Comparison of ENCODE assay signal across 21 cellular contexts in the genomic region with DNA sequence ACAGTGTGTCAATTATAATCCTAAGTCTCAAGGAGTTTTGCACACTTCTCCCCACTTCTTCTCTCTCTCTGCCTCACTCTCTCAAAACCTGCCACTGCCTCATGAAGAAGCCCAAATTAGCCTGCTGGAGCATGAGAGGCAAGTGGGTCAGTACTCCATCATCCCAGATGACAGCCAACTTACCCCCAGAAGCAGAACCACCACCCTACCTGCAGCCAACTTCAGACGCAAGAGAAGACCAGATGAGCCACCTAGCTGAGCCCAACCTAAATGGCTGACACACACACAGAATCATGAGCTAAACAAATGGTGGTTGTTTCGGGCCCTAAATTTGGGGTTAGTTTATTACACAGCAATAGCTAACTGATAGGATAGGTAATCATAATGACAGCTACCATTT.
DNase-seq lines count a peak whose midpoint lies in the region; ATAC-seq and TF ChIP-seq lines count a peak whose summit lies in the region.
"Had no signal": no experiment of that assay in that cellular context is flagged by ENCODE, and none has a peak within 500 bp of the region (broad histone marks: within the 10 kb centered on the region; RNA-seq: fewer than 3 reads in every experiment).

No MANE protein-coding gene starts in this region.

- peak; percentile 54 for DNase-seq in right atrium auricular region (ENCODE audit: low spot score)
- DNase-seq in left cardiac atrium: no peak
- DNase-seq in activated B cell treated with CpG ODN at 0.5 μM for 24 hours: no peak
- DNase-seq in vagina (ENCODE audit: extremely low spot score in 2 of 2): peak; percentile 22 to 70
- DNase-seq in NCI-H2171 (lab: John Stamatoyannopoulos, UW): no peak
- no peak for DNase-seq in erythroblast (lab: John Stamatoyannopoulos, UW)
- DNase-seq: aorta; CD4-positive, alpha-beta T cell; central memory CD4-positive, alpha-beta T cell; DMS 273 treated with DMSO at 0.1 percent for 48 hours; IMR-90; mesenchymal stem cell; nucleus accumbens; RPMI8226; stimulated activated CD4-positive, alpha-beta T cell treated with anti-CD3 and anti-CD28 coated beads, Interleukin-12 subunit alpha, Interleukin-12 subunit beta, amount 100 ng/mL, for 4 hours; stimulated activated naive CD8-positive, alpha-beta T cell treated with anti-CD3 and anti-CD28 coated beads, Interleukin-15, amount 100 ng/mL, for 72 hours; T-helper 17 cell had no signal

- H3K9me3 ChIP-seq in right atrium auricular region (no peaks in the 10 kb centered on the region), neutrophil (no peaks in the 10 kb centered on the region), vagina (no peaks in the 10 kb centered on the region)
- H3K9me3 ChIP-seq: heart left ventricle, transverse colon had no signal

- no peak for TF ChIP-seq CTCF in right atrium auricular region (IDR thresholded peaks at IDR 0.05)
- no peak for TF ChIP-seq CTCF in activated B cell treated with CpG ODN at 0.5 μM for 24 hours (IDR thresholded peaks at IDR 0.05)
- TF ChIP-seq CTCF in neutrophil (IDR thresholded peaks at IDR 0.05): no peak
- no peak for TF ChIP-seq CTCF in vagina (IDR thresholded peaks at IDR 0.05)

- TF ChIP-seq POLR2A in vagina (IDR thresholded peaks at IDR 0.05) (no peak), erythroblast (IDR thresholded peaks at IDR 0.05; ENCODE audit: low read length) (no peak)

- H3K27ac ChIP-seq in right atrium auricular region: peak overlapping the region in 1 of 2 donors; percentile 79
- peak overlapping the region; percentile 35 for H3K27ac ChIP-seq in neutrophil
- H3K27ac ChIP-seq in vagina: no peak overlapping the region

- H3K9me3 Mint-ChIP-seq in activated B cell treated with CpG ODN at 0.5 μM for 24 hours: peaks cover 2% of the 10 kb centered on the region
- H3K9me3 Mint-ChIP-seq: activated naive CD4-positive, alpha-beta T cell treated with anti-CD3 and anti-CD28 coated beads, Interleukin-2, amount 50 U/mL, for 24 hours; CD4-positive, alpha-beta T cell had no signal

- H3K36me3 ChIP-seq in right atrium auricular region (no peaks in the 10 kb centered on the region), neutrophil (peaks cover 5% of the 10 kb centered on the region), vagina (no peaks in the 10 kb centered on the region)
- H3K36me3 ChIP-seq: heart left ventricle, transverse colon had no signal

- intact Hi-C loops in left cardiac atrium (cut with DNase I): loop anchor here in 1 of 2 donors (10.0 kb wide), 1 partner anchor 478 kb away; no protein-coding TSS in a partner anchor
- intact Hi-C loops in activated B cell treated with CpG ODN at 0.5 μM for 24 hours (cut with micrococcal nuclease): loop anchor here (5.0 to 10.0 kb wide), 2 partner anchors 319 to 512 kb away; no protein-coding TSS in a partner anchor
- intact Hi-C loops in vagina (cut with DNase I): loop anchor here (10.0 kb wide), 1 partner anchor 98 kb away; a partner anchor contains a TSS

- peaks cover 16% of the 10 kb centered on the region for H3K36me3 Mint-ChIP-seq in activated B cell treated with CpG ODN at 0.5 μM for 24 hours (ENCODE audit: low read depth)

- H3K27ac Mint-ChIP-seq in activated B cell treated with CpG ODN at 0.5 μM for 24 hours: peak overlapping the region; percentile 70
- H3K27ac Mint-ChIP-seq: CD4-positive, alpha-beta T cell; T-helper 17 cell had no signal

- H3K4me3 ChIP-seq in right atrium auricular region (no peak overlapping the region), neutrophil (ENCODE audit: low read depth in 1 of 2, low read length in 1 of 2) (no peak overlapping the region), vagina (no peak overlapping the region)
- H3K4me3 ChIP-seq: heart left ventricle, transverse colon had no signal

- no peak for ATAC-seq in left cardiac atrium
- no peak for ATAC-seq in activated B cell treated with CpG ODN at 0.5 μM for 24 hours (ENCODE audit: low read depth)
- ATAC-seq: heart left ventricle; stimulated activated naive CD8-positive, alpha-beta T cell treated with anti-CD3 and anti-CD28 coated beads, Interleukin-15, amount 100 ng/mL, for 72 hours; T-helper 17 cell had no signal

- H3K27me3 Mint-ChIP-seq in activated B cell treated with CpG ODN at 0.5 μM for 24 hours: peaks cover 3% of the 10 kb centered on the region
- H3K27me3 Mint-ChIP-seq: activated naive CD4-positive, alpha-beta T cell treated with anti-CD3 and anti-CD28 coated beads, Interleukin-2, amount 50 U/mL, for 24 hours; CD4-positive, alpha-beta T cell; stimulated activated naive CD8-positive, alpha-beta T cell treated with anti-CD3 and anti-CD28 coated beads, Interleukin-15, amount 100 ng/mL, for 72 hours had no signal

- peaks cover 44% of the 10 kb centered on the region for H3K4me1 Mint-ChIP-seq in activated B cell treated with CpG ODN at 0.5 μM for 24 hours

- POLR2A ChIA-PET in activated B cell treated with CpG ODN at 0.5 μM for 24 hours (lab: Charles Lee): interaction anchor here (3.7 kb wide), 1 partner anchor 14 kb away, joined by 27 read pairs; no protein-coding TSS in a partner anchor

- CTCF ChIA-PET in activated B cell treated with CpG ODN at 0.5 μM for 24 hours (lab: Charles Lee): interaction anchor here (1.1 to 2.6 kb wide), 4 partner anchors 9 to 340 kb away, joined by 4 to 7 read pairs (median 4); no protein-coding TSS in a partner anchor

- H3K4me1 ChIP-seq in right atrium auricular region (peaks cover 0 to 40% of the 10 kb centered on the region in 2 donors), neutrophil (ENCODE audit: control insufficient read depth in 1 of 2, insufficient read depth in 1 of 2, low read depth in 1 of 2, low read length in 1 of 2) (peaks cover 66 to 68% of the 10 kb centered on the region in 2 experiments), vagina (peaks cover 16% of the 10 kb centered on the region)

- no peak overlapping the region for H3K4me3 Mint-ChIP-seq in activated B cell treated with CpG ODN at 0.5 μM for 24 hours
- H3K4me3 Mint-ChIP-seq: activated naive CD4-positive, alpha-beta T cell treated with anti-CD3 and anti-CD28 coated beads, Interleukin-2, amount 50 U/mL, for 24 hours; CD4-positive, alpha-beta T cell; stimulated activated naive CD8-positive, alpha-beta T cell treated with anti-CD3 and anti-CD28 coated beads, Interleukin-15, amount 100 ng/mL, for 72 hours; T-helper 17 cell had no signal

- H3K27me3 ChIP-seq in right atrium auricular region (no peaks in the 10 kb centered on the region), neutrophil (no peaks in the 10 kb centered on the region), vagina (no peaks in the 10 kb centered on the region)
- H3K27me3 ChIP-seq: heart left ventricle had no signal

Comparison
In these comparisons a context has a peak if more than half of its experiments do, and no peak if none do; other contexts are left out.
1. DNase-seq: peak in right atrium auricular region (single experiment) and vagina (2 of 2); none in left cardiac atrium (single experiment), activated B cell treated with CpG ODN at 0.5 μM for 24 hours (single experiment), NCI-H2171 (single experiment) and erythroblast (0 of 2).